In genomic region chr9:123238364-123238763, GRCh38 we compare ENCODE assay signal across 1 cellular context.
TF ChIP-seq lines count a peak whose summit lies in the region.

No MANE protein-coding gene starts in this region.

TF ChIP-seq in GM12878, 131 proteins besides CTCF, POLR2A, EP300 and RAD21 (continued from another document):
- TF ChIP-seq RELB (IDR thresholded peaks at IDR 0.05; ENCODE audit: low read depth), result no peak
TF ChIP-seq in GM12878: peak in this region for 1.
